Comparison of ENCODE assay signal across 8 cellular contexts in the genomic region with DNA sequence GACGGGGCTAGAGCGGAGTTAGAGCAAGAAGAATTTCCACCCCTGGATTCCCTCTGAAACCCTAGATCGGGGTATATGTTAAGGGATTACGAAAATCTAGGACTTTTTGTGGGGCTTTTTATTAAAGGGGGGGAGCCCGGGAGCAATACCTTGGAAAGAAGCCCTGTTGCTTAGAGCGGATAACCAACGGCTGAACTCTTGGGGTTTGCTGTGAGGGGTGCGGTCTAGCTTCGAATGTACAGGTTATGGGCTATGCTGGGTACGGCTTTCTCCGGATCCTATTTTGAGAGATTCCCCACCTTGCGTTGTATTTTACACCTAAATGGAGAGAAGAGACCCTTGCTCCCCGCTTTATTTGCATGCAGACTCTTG. TPM values are rescaled to one million over a fixed set of nuclear protein-coding genes. Genes with fewer than 3 reads are reported as not detected.
DNase-seq lines count a peak whose midpoint lies in the region; ATAC-seq and TF ChIP-seq lines count a peak whose summit lies in the region.

No MANE protein-coding gene starts in this region.

- peaks cover 4% of the 10 kb centered on the region for H3K79me2 ChIP-seq in neural cell (replicated peaks; ENCODE audit: insufficient read depth, low read length)

- H3K4me2 ChIP-seq in neural cell (ENCODE audit: low read length) = peak overlapping the region; percentile 70

- no peaks in the 10 kb centered on the region for H3K9me3 Mint-ChIP-seq in activated CD8-positive, alpha-beta memory T cell treated with anti-CD3 and anti-CD28 coated beads, Interleukin-2, amount 10 ng/mL, durations not matched to agents 7 days and 5 days (ENCODE audit: low read depth)

- H2AFZ ChIP-seq in neural cell (ENCODE audit: low read depth, low read length) = peak overlapping the region; percentile 41

- H3K36me3 Mint-ChIP-seq in activated CD8-positive, alpha-beta memory T cell treated with anti-CD3 and anti-CD28 coated beads, Interleukin-2, amount 10 ng/mL, durations not matched to agents 7 days and 5 days = peaks cover 5% of the 10 kb centered on the region

- H3K9ac ChIP-seq in neural cell (ENCODE audit: low read length) = peak overlapping the region; percentile 63

- H3K27ac ChIP-seq in ectodermal cell (ENCODE audit: insufficient read depth, low read depth, low read length, poor library complexity, severe bottlenecking) = no peak overlapping the region
- H3K27ac ChIP-seq in neural cell (ENCODE audit: low read length) = no peak overlapping the region

- peak; percentile 47 for DNase-seq in activated CD8-positive, alpha-beta memory T cell treated with anti-CD3 and anti-CD28 coated beads, Interleukin-2, amount 10 ng/mL, durations not matched to agents 7 days and 5 days
- no peak for DNase-seq in activated CD8-positive, alpha-beta memory T cell treated with anti-CD3 and anti-CD28 coated beads for 24 hours
- DNase-seq in NCI-H82 treated with DMSO at 0.1 percent for 48 hours (lab: John Stamatoyannopoulos, UW; ENCODE audit: unreplicated experiment) (peak; percentile 67), NCI-H187 treated with DMSO at 0.1 percent for 48 hours (lab: John Stamatoyannopoulos, UW) (no peak), NCI-H2171 treated with DMSO at 0.1 percent for 48 hours (lab: John Stamatoyannopoulos, UW) (no peak), AG20443 (ENCODE audit: low spot score) (no peak)

- peak overlapping the region; percentile 87 for H3K4me3 ChIP-seq in ectodermal cell (ENCODE audit: insufficient read depth, low read depth, low read length)
- H3K4me3 ChIP-seq in neural cell (ENCODE audit: low read length) = peak overlapping the region; percentile 96

- WGBS in ectodermal cell, 2 experiments = 2 to 3% methylated on average over 13 of the region's 13 CpGs

- no peaks in the 10 kb centered on the region for H3K36me3 ChIP-seq in ectodermal cell (ENCODE audit: control insufficient read depth, insufficient read depth, low read length)
- no peaks in the 10 kb centered on the region for H3K36me3 ChIP-seq in neural cell (ENCODE audit: insufficient read depth, low read length)

- H4K20me1 ChIP-seq in neural cell (ENCODE audit: insufficient read depth) = no peaks in the 10 kb centered on the region

- no peaks in the 10 kb centered on the region for H3K9me2 ChIP-seq in neural cell (ENCODE audit: insufficient read depth, low read length)

- CTCF ChIA-PET in activated CD8-positive, alpha-beta memory T cell treated with anti-CD3 and anti-CD28 coated beads, Interleukin-2, amount 10 ng/mL, durations not matched to agents 7 days and 5 days (lab: Charles Lee) = interaction anchor here (0.6 to 19.9 kb wide), 25 partner anchors 10 to 414 kb away, joined by 3 to 418 read pairs (median 7); a partner anchor contains a TSS

- H3K27ac Mint-ChIP-seq in activated CD8-positive, alpha-beta memory T cell treated with anti-CD3 and anti-CD28 coated beads, Interleukin-2, amount 10 ng/mL, durations not matched to agents 7 days and 5 days = peak overlapping the region; percentile 57

- H3K4me3 Mint-ChIP-seq in activated CD8-positive, alpha-beta memory T cell treated with anti-CD3 and anti-CD28 coated beads, Interleukin-2, amount 10 ng/mL, durations not matched to agents 7 days and 5 days = peak overlapping the region; percentile 76

- no peak for TF ChIP-seq RAD21 in neural cell (conservative IDR thresholded peaks at IDR 0.05)

- peaks cover 23% of the 10 kb centered on the region for H3K4me1 ChIP-seq in ectodermal cell (ENCODE audit: control insufficient read depth, insufficient read depth, low read length)

- H3K27me3 ChIP-seq in ectodermal cell (ENCODE audit: control insufficient read depth, insufficient read depth, low read length, poor library complexity, severe bottlenecking) (peaks cover 8% of the 10 kb centered on the region), neural cell (ENCODE audit: insufficient read depth, low read depth, low read length) (no peaks in the 10 kb centered on the region)

- no peaks in the 10 kb centered on the region for H3K9me3 ChIP-seq in ectodermal cell (ENCODE audit: control insufficient read depth, low read length)
- no peaks in the 10 kb centered on the region for H3K9me3 ChIP-seq in neural cell (ENCODE audit: low read length)

- TF ChIP-seq EP300 in neural cell (conservative IDR thresholded peaks at IDR 0.05; ENCODE audit: poor library complexity, severe bottlenecking) = no peak

- H3K4me1 Mint-ChIP-seq in activated CD8-positive, alpha-beta memory T cell treated with anti-CD3 and anti-CD28 coated beads, Interleukin-2, amount 10 ng/mL, durations not matched to agents 7 days and 5 days = peaks cover 33% of the 10 kb centered on the region

- H3F3A ChIP-seq in neural cell (ENCODE audit: insufficient read depth, low read length, poor library complexity, severe bottlenecking) = no peaks in the 10 kb centered on the region

- no peak for TF ChIP-seq CTCF in neural cell (IDR thresholded peaks at IDR 0.05; ENCODE audit: poor library complexity, severe bottlenecking)

- H3K27me3 Mint-ChIP-seq in activated CD8-positive, alpha-beta memory T cell treated with anti-CD3 and anti-CD28 coated beads, Interleukin-2, amount 10 ng/mL, durations not matched to agents 7 days and 5 days = peaks cover 19% of the 10 kb centered on the region

- ATAC-seq in activated CD8-positive, alpha-beta memory T cell treated with anti-CD3 and anti-CD28 coated beads, Interleukin-2, amount 10 ng/mL, durations not matched to agents 7 days and 5 days = peak; percentile 0

TF ChIP-seq in neural cell, 6 proteins besides CTCF, POLR2A, EP300 and RAD21:
- TF ChIP-seq TAF1 (IDR thresholded peaks at IDR 0.05; ENCODE audit: low read depth) (no peak), SMC3 (conservative IDR thresholded peaks at IDR 0.05; ENCODE audit: poor library complexity) (no peak), POLR2AphosphoS5 (IDR thresholded peaks at IDR 0.05) (no peak), MXI1 (conservative IDR thresholded peaks at IDR 0.05; ENCODE audit: poor library complexity, severe bottlenecking) (no peak), EZH2 (IDR thresholded peaks at IDR 0.05; ENCODE audit: borderline replicate concordance, insufficient read depth, low read length, poor library complexity, severe bottlenecking) (no peak)
- TF ChIP-seq, protein P1, sequence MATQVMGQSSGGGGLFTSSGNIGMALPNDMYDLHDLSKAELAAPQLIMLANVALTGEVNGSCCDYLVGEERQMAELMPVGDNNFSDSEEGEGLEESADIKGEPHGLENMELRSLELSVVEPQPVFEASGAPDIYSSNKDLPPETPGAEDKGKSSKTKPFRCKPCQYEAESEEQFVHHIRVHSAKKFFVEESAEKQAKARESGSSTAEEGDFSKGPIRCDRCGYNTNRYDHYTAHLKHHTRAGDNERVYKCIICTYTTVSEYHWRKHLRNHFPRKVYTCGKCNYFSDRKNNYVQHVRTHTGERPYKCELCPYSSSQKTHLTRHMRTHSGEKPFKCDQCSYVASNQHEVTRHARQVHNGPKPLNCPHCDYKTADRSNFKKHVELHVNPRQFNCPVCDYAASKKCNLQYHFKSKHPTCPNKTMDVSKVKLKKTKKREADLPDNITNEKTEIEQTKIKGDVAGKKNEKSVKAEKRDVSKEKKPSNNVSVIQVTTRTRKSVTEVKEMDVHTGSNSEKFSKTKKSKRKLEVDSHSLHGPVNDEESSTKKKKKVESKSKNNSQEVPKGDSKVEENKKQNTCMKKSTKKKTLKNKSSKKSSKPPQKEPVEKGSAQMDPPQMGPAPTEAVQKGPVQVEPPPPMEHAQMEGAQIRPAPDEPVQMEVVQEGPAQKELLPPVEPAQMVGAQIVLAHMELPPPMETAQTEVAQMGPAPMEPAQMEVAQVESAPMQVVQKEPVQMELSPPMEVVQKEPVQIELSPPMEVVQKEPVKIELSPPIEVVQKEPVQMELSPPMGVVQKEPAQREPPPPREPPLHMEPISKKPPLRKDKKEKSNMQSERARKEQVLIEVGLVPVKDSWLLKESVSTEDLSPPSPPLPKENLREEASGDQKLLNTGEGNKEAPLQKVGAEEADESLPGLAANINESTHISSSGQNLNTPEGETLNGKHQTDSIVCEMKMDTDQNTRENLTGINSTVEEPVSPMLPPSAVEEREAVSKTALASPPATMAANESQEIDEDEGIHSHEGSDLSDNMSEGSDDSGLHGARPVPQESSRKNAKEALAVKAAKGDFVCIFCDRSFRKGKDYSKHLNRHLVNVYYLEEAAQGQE (IDR thresholded peaks at IDR 0.05; ENCODE audit: borderline replicate concordance) = no peak

RNA-seq across cellular contexts. Expression of a gene that starts 0.6 kb away (rescaled TPM):
- total RNA-seq in activated CD8-positive, alpha-beta memory T cell treated with anti-CD3 and anti-CD28 coated beads, Interleukin-2, amount 10 ng/mL, durations not matched to agents 7 days and 5 days = 10 to 100 TPM in 1 of 2 experiments, 1 to 10 TPM in 1; 9.5 to 12.7 TPM
- polyA plus RNA-seq in ectodermal cell (2013, experiment 1 of 4) = 14.7 TPM
- polyA plus RNA-seq in ectodermal cell (2013, experiment 2 of 4) = 15.8 TPM
- polyA plus RNA-seq in ectodermal cell (2013, experiment 3 of 4) = 11.4 TPM
- polyA plus RNA-seq in ectodermal cell (2013, experiment 4 of 4) = 12.5 TPM
- 7.5 and 8.3 TPM in 2 replicates for polyA plus RNA-seq in neural cell
- polyA minus RNA-seq in neural cell = 15.8 and 24.0 TPM in 2 replicates

RNA-seq across cellular contexts. Expression of a gene that starts 23.7 kb away (rescaled TPM):
- total RNA-seq in activated CD8-positive, alpha-beta memory T cell treated with anti-CD3 and anti-CD28 coated beads, Interleukin-2, amount 10 ng/mL, durations not matched to agents 7 days and 5 days = 10 to 100 TPM; 51.7 to 68.4 TPM
- polyA plus RNA-seq in ectodermal cell (2013, experiment 1 of 4) = 44.0 TPM
- polyA plus RNA-seq in ectodermal cell (2013, experiment 2 of 4) = 44.2 TPM
- 42.1 TPM for polyA plus RNA-seq in ectodermal cell (2013, experiment 3 of 4)
- polyA plus RNA-seq in ectodermal cell (2013, experiment 4 of 4) = 46.4 TPM
- 36.1 and 37.1 TPM in 2 replicates for polyA plus RNA-seq in neural cell
- polyA minus RNA-seq in neural cell = 18.0 and 20.3 TPM in 2 replicates

RNA-seq across cellular contexts. Expression of a gene that starts 48.7 kb away (rescaled TPM):
- total RNA-seq in activated CD8-positive, alpha-beta memory T cell treated with anti-CD3 and anti-CD28 coated beads, Interleukin-2, amount 10 ng/mL, durations not matched to agents 7 days and 5 days = 10 to 100 TPM; 85.7 to 93.8 TPM
- polyA plus RNA-seq in ectodermal cell (2013, experiment 1 of 4) = 77.5 TPM
- polyA plus RNA-seq in ectodermal cell (2013, experiment 2 of 4) = 77.3 TPM
- polyA plus RNA-seq in ectodermal cell (2013, experiment 3 of 4) = 63.0 TPM
- polyA plus RNA-seq in ectodermal cell (2013, experiment 4 of 4) = 72.9 TPM
- polyA plus RNA-seq in neural cell = 9.0 and 9.1 TPM in 2 replicates
- polyA minus RNA-seq in neural cell = 9.7 and 12.6 TPM in 2 replicates

Comparison
In these comparisons a context has a peak if more than half of its experiments do, and no peak if none do; other contexts are left out.
1. DNase-seq: peak in activated CD8-positive, alpha-beta memory T cell treated with anti-CD3 and anti-CD28 coated beads, Interleukin-2, amount 10 ng/mL, durations not matched to agents 7 days and 5 days (single experiment) and NCI-H82 treated with DMSO at 0.1 percent for 48 hours (single experiment); none in activated CD8-positive, alpha-beta memory T cell treated with anti-CD3 and anti-CD28 coated beads for 24 hours (single experiment), NCI-H187 treated with DMSO at 0.1 percent for 48 hours (single experiment), NCI-H2171 treated with DMSO at 0.1 percent for 48 hours (single experiment) and AG20443 (single experiment).